Comparison of ENCODE assay signal across 9 cellular contexts in genomic region chr4:163663454-163664225, GRCh38.
A peak's percentile ranks its signal among the peaks of the same experiment; 100 is the strongest.
DNase-seq lines count a peak whose midpoint lies in the region; ATAC-seq and TF ChIP-seq lines count a peak whose summit lies in the region.
"Had no signal": no experiment of that assay in that cellular context is flagged by ENCODE, and none has a peak within 500 bp of the region (broad histone marks: within the 10 kb centered on the region; RNA-seq: fewer than 3 reads in every experiment).

No MANE protein-coding gene starts in this region.

- WGBS in ovary, 3 donors = 53 to 67% (median 59%) methylated on average over 5 of the region's 5 CpGs

- no peak for TF ChIP-seq CTCF in ovary (IDR thresholded peaks at IDR 0.05)

- no peak for TF ChIP-seq POLR2A in ovary (IDR thresholded peaks at IDR 0.05)

- no peak overlapping the region for H3K9ac ChIP-seq in mucosa of rectum (ENCODE audit: low read depth in 1 of 2, low read length in 2 of 2)

- no peaks in the 10 kb centered on the region for H3K9me3 ChIP-seq in mucosa of rectum (ENCODE audit: control insufficient read depth in 2 of 2, low read length in 2 of 2)
- no peaks in the 10 kb centered on the region for H3K9me3 ChIP-seq in ovary

- no peaks in the 10 kb centered on the region for H3K36me3 ChIP-seq in mucosa of rectum (ENCODE audit: control insufficient read depth in 2 of 2, insufficient read depth in 2 of 2, low read length in 2 of 2)
- no peaks in the 10 kb centered on the region for H3K36me3 ChIP-seq in ovary

- H3K4me1 ChIP-seq in mucosa of rectum (ENCODE audit: control insufficient read depth in 2 of 2, insufficient read depth in 2 of 2, low read length in 2 of 2) (no peaks in the 10 kb centered on the region), ovary (ENCODE audit: insufficient read depth) (no peaks in the 10 kb centered on the region)

- intact Hi-C loops in ovary (cut with DNase I) = no loop called here

- no peak overlapping the region for H3K4me3 ChIP-seq in mucosa of rectum (ENCODE audit: low read length in 2 of 2)
- H3K4me3 ChIP-seq in ovary = no peak overlapping the region

- H3K27me3 ChIP-seq in mucosa of rectum (ENCODE audit: control insufficient read depth in 2 of 2, insufficient read depth in 2 of 2, low read length in 2 of 2) = no peaks in the 10 kb centered on the region
- no peaks in the 10 kb centered on the region for H3K27me3 ChIP-seq in ovary

- H3K27ac ChIP-seq in mucosa of rectum (ENCODE audit: low read depth in 2 of 2, low read length in 2 of 2) (peak overlapping the region; percentile 33 to 37), ovary (no peak overlapping the region)
- H3K27ac ChIP-seq: epithelial cell of prostate had no signal

- DNase-seq in globus pallidus (ENCODE audit: low spot score) (no peak), ovary (no peak), NCI-H526 (lab: John Stamatoyannopoulos, UW) (no peak)
- DNase-seq: SW 1271 had no signal

- TF ChIP-seq EP300 in ovary (IDR thresholded peaks at IDR 0.05) = no peak

- peak; percentile 86 for ATAC-seq in GM18867 (IDR thresholded peaks at IDR 0.05; ENCODE audit: unreplicated experiment)
- ATAC-seq in GM21717 (IDR thresholded peaks at IDR 0.05; ENCODE audit: unreplicated experiment) = peak; percentile 87
- ATAC-seq in HG03432 (IDR thresholded peaks at IDR 0.05; ENCODE audit: unreplicated experiment) = peak; percentile 80

Comparison
In these comparisons a context has a peak if more than half of its experiments do, and no peak if none do; other contexts are left out.
1. H3K27ac ChIP-seq: peak in mucosa of rectum (2 of 2); none in ovary (0 of 2).
2. Peak in every context shown above with its lines, with median percentiles within 50 percentile points of each other: ATAC-seq.